ENCODE assay signal across 27 cellular contexts in genomic region chr20:62699296-62699695, GRCh38. TPM values are rescaled to one million over a fixed set of nuclear protein-coding genes. Genes with fewer than 3 reads are reported as not detected.
"Had no signal": no experiment of that assay in that cellular context is flagged by ENCODE, and none has a peak within 500 bp of the region (broad histone marks: within the 10 kb centered on the region; RNA-seq: fewer than 3 reads in every experiment).

No MANE protein-coding gene starts in this region.

- DNase-seq: hippocampal formation; left colon; mesendoderm; naive B cell; natural killer cell; nephron progenitor cell; ovary; stimulated activated CD4-positive, alpha-beta T cell treated with anti-CD3 and anti-CD28 coated beads, Interleukin-1b, Interleukin-23, amount 100 ng/mL, for 48 hours; stimulated activated CD4-positive, alpha-beta T cell treated with anti-CD3 and anti-CD28 coated beads, Interleukin-2, amount 100 ng/mL, for 48 hours; stimulated activated CD4-positive, alpha-beta T cell treated with anti-CD3 and anti-CD28 coated beads, Interleukin-4, amount 100 ng/mL, for 4 hours; stimulated activated CD8-positive, alpha-beta memory T cell treated with anti-CD3 and anti-CD28 coated beads, Interleukin-4, amount 100 ng/mL, for 48 hours; stimulated activated naive CD4-positive, alpha-beta T cell treated with Interleukin-2 at 50 U/mL for 16 hours; stimulated activated naive CD8-positive, alpha-beta T cell treated with anti-CD3 and anti-CD28 coated beads, Interleukin-15, amount 100 ng/mL, for 72 hours; substantia nigra had no signal

- H3K27ac ChIP-seq: left lung, neural progenitor cell, ovary, right lobe of liver, tibial nerve, vagina had no signal

- FAIRE-seq: keratinocyte had no signal

- H3K9ac ChIP-seq: neural progenitor cell had no signal

- ATAC-seq: left colon; left lung; natural killer cell; right lobe of liver; stimulated activated memory B cell treated with anti-CD40 and anti-IgM and Interleukin-4, amounts not matched to agents 10 μg/mL and 1 μg/mL and 100 μg/mL, for 72 hours; stimulated activated naive CD8-positive, alpha-beta T cell treated with anti-CD3 and anti-CD28 coated beads, Interleukin-15, amount 100 ng/mL, for 72 hours had no signal

- H3K4me3 ChIP-seq: left lung, lung, neural progenitor cell, ovary, right lobe of liver, smooth muscle cell, tibial nerve, vagina had no signal

- H3K36me3 ChIP-seq: left lung, neural progenitor cell, ovary, right lobe of liver, tibial nerve, vagina had no signal

- H3K4me1 ChIP-seq: right lobe of liver had no signal

- H3K27me3 ChIP-seq: neural progenitor cell, ovary, right lobe of liver, tibial nerve, vagina had no signal

- H3K9me3 ChIP-seq: left lung, ovary, right lobe of liver, tibial nerve, vagina had no signal

RNA-seq across cellular contexts. Expression of gene NTSR1, which starts 9.3 kb away (rescaled TPM):
- total RNA-seq: progenitor cell of endocrine pancreas, renal cortical epithelial cell, ureter had no signal
- polyA plus RNA-seq: smooth muscle cell had no signal

RNA-seq across cellular contexts. Expression of gene SLCO4A1, which starts 57.0 kb away (rescaled TPM):
- total RNA-seq: skeletal muscle tissue had no signal
